ENCODE assay signal across 8 cellular contexts in the genomic region with DNA sequence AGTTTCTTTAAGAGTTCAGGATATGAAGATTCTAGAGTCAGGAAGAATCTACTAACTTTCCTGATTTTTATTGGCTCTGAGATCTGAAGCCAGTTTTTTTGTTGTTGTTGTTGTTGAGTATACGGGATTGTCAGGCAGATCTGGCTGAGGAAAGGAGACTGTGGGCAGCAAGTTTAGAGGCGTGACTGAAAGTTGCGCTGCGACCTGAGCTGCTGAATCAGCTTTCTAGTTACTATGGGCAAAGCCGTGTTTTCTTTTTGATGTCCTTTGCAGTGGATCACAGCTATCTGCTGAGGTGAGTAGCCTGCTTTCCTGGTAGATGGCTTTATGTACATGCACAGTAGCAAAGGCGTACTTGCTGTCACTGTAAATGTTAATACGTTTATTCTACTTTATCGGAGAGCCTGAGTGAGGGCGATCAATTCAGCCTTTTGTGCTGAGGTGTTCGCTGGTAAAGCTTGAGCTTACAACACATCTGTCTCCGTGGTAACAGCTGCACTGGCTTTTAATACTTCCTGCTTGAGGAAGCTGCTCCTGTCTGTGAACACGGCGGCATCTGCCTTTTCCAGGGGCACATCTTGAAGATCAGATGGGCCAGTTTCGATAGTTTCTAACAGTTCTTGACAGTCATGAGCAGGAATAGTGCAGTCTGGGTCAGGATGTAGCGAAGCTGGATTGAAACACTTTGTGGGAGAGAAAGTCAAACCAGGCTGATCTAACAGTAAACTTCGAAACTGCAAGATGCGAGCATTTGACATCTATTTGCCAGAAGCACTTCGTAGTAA.
A peak's percentile ranks its signal among the peaks of the same experiment; 100 is the strongest.
DNase-seq lines count a peak whose midpoint lies in the region; ATAC-seq, FAIRE-seq and TF ChIP-seq lines count a peak whose summit lies in the region.
"Not testable (repeated sequence)": the region's sequence is repeated elsewhere in the genome, so short reads cannot be mapped to it uniquely, and the experiment has no call there.

No MANE protein-coding gene starts in this region.

- peak; percentile 57 to 79 (median 72) for DNase-seq in CD4-positive, alpha-beta memory T cell
- DNase-seq in MM.1S: peak; percentile 91
- peak in 4 of 5 experiments; percentile 12 to 81 (median 12) for DNase-seq in T-helper 2 cell
- peak; percentile 10 for DNase-seq in activated T-cell treated with anti-CD3 and anti-CD28 coated beads, Interleukin-2, amount 50 U/mL, for 4 hours
- DNase-seq in K562 (ENCODE audit: extremely low read depth in 1 of 4, low spot score in 3 of 4); heart right ventricle: not testable (repeated sequence)
- peak; percentile 18 to 32 for DNase-seq in stimulated activated CD4-positive, alpha-beta T cell treated with anti-CD3 and anti-CD28 coated beads, Interleukin-4, amount 100 ng/mL, for 4 hours

- H3K27ac ChIP-seq in CD4-positive, alpha-beta memory T cell (ENCODE audit: low read depth, low read length): peak overlapping the region; percentile 74
- H3K27ac ChIP-seq in MM.1S (ENCODE audit: low read length): peak overlapping the region; percentile 98
- H3K27ac ChIP-seq in K562 (ENCODE audit: extremely low read depth, low read depth, low read length): not testable (repeated sequence)
- H3K27ac ChIP-seq in heart right ventricle: peak overlapping the region in 1 of 10 donors; percentile 36
- H3K27ac ChIP-seq in neural cell (ENCODE audit: low read length): peak overlapping the region; percentile 20

- not testable (repeated sequence) for H3K36me3 ChIP-seq in CD4-positive, alpha-beta memory T cell (ENCODE audit: insufficient read depth, low read length); MM.1S (replicated peaks; ENCODE audit: insufficient read depth, low read length); K562 (ENCODE audit: control insufficient read depth, insufficient read depth, low read length); heart right ventricle; neural cell (ENCODE audit: insufficient read depth, low read length)

- H3K9me2 ChIP-seq in MM.1S (replicated peaks; ENCODE audit: insufficient read depth, low read length); neural cell (ENCODE audit: insufficient read depth, low read length): not testable (repeated sequence)

- not testable (repeated sequence) for H2AFZ ChIP-seq in MM.1S (ENCODE audit: low read length); neural cell (ENCODE audit: low read depth, low read length)
- H2AFZ ChIP-seq in K562 (ENCODE audit: low read depth, low read length): peak overlapping the region; percentile 59; the same call in 1 of the 2 replicates

- 18% methylated on average over 16 of the region's 18 CpGs for WGBS in K562 (ENCODE audit: insufficient coverage, low coverage, missing lambda C conversion rate)
- WGBS in heart right ventricle, 2 donors: 30 to 35% methylated on average over 18 of the region's 18 CpGs

- H3K79me2 ChIP-seq in MM.1S (ENCODE audit: low read length): peaks cover 34% of the 10 kb centered on the region
- H3K79me2 ChIP-seq in K562 (ENCODE audit: control insufficient read depth, insufficient read depth, low read length); neural cell (replicated peaks; ENCODE audit: insufficient read depth, low read length): not testable (repeated sequence)

- peaks cover 23% of the 10 kb centered on the region for H3K4me1 ChIP-seq in CD4-positive, alpha-beta memory T cell (ENCODE audit: insufficient read depth, low read length)
- peaks cover 18% of the 10 kb centered on the region for H3K4me1 ChIP-seq in MM.1S (ENCODE audit: low read length)
- not testable (repeated sequence) for H3K4me1 ChIP-seq in K562 (replicated peaks in 1 of 2; ENCODE audit: control insufficient read depth in 2 of 2, insufficient read depth in 2 of 2, low read length in 2 of 2)
- peaks cover 0 to 13% (median 0%) of the 10 kb centered on the region in 9 donors for H3K4me1 ChIP-seq in heart right ventricle

- H3K36me3 Mint-ChIP-seq in CD4-positive, alpha-beta memory T cell: peaks cover 19 to 24% of the 10 kb centered on the region in 2 donors
- H3K36me3 Mint-ChIP-seq in activated T-cell treated with anti-CD3 and anti-CD28 coated beads, Interleukin-2, amount 50 U/mL, for 4 hours (ENCODE audit: insufficient read depth): not testable (repeated sequence)

- not testable (repeated sequence) for H3K9me3 ChIP-seq in CD4-positive, alpha-beta memory T cell (ENCODE audit: control insufficient read depth in 1 of 2, low read length in 2 of 2); MM.1S (replicated peaks; ENCODE audit: insufficient read depth, low read length); K562 (replicated peaks; ENCODE audit: control insufficient read depth, insufficient read depth, low read depth, low read length); heart right ventricle; neural cell (ENCODE audit: low read length)

- peak overlapping the region; percentile 90 for H3K9ac ChIP-seq in MM.1S (ENCODE audit: low read length)
- not testable (repeated sequence) for H3K9ac ChIP-seq in K562 (ENCODE audit: insufficient read depth in 1 of 2, low read depth in 2 of 2, low read length in 2 of 2); neural cell (ENCODE audit: low read length)

- H3K27me3 Mint-ChIP-seq in CD4-positive, alpha-beta memory T cell; activated T-cell treated with anti-CD3 and anti-CD28 coated beads, Interleukin-2, amount 50 U/mL, for 4 hours (ENCODE audit: low read depth): not testable (repeated sequence)

- BruUV-seq in K562 (replicated peaks; lab: Mats Ljungman, UMichigan): not testable (repeated sequence)

- POLR2A ChIA-PET in CD4-positive, alpha-beta memory T cell (lab: Charles Lee; ENCODE audit: partially characterized antibody): interaction anchor here (0.8 to 2.5 kb wide), 7 partner anchors 33 to 1790 kb away, joined by 3 to 7 read pairs (median 4); a partner anchor contains a TSS
- POLR2A ChIA-PET in K562 (lab: Yijun Ruan, JAX): not testable (repeated sequence)

- H3K9me3 Mint-ChIP-seq in CD4-positive, alpha-beta memory T cell; activated T-cell treated with anti-CD3 and anti-CD28 coated beads, Interleukin-2, amount 50 U/mL, for 4 hours: not testable (repeated sequence)

- H3K4me1 Mint-ChIP-seq in CD4-positive, alpha-beta memory T cell: peaks cover 30 to 54% (median 34%) of the 10 kb centered on the region in 4 donors
- peaks cover 36% of the 10 kb centered on the region for H3K4me1 Mint-ChIP-seq in activated T-cell treated with anti-CD3 and anti-CD28 coated beads, Interleukin-2, amount 50 U/mL, for 4 hours (ENCODE audit: low read depth)

- not testable (repeated sequence) for H3K27me3 ChIP-seq in CD4-positive, alpha-beta memory T cell (ENCODE audit: insufficient read depth, low read length); MM.1S (replicated peaks; ENCODE audit: insufficient read depth, low read length); K562 (ENCODE audit: control insufficient read depth in 2 of 2, insufficient read depth in 2 of 2, low read length in 2 of 2); heart right ventricle; neural cell (ENCODE audit: insufficient read depth, low read depth, low read length)

- TF ChIP-seq EP300 in K562 (IDR thresholded peaks at IDR 0.05; ENCODE audit: low read length); neural cell (conservative IDR thresholded peaks at IDR 0.05; ENCODE audit: poor library complexity, severe bottlenecking): not testable (repeated sequence)

- peak overlapping the region; percentile 76 for H3K4me2 ChIP-seq in MM.1S (ENCODE audit: low read depth, low read length)
- H3K4me2 ChIP-seq in K562 (ENCODE audit: insufficient read depth, low read length); neural cell (ENCODE audit: low read length): not testable (repeated sequence)

- not testable (repeated sequence) for TF ChIP-seq POLR2A in K562 (conservative IDR thresholded peaks at IDR 0.05)

- intact Hi-C loops in CD4-positive, alpha-beta memory T cell (cut with micrococcal nuclease): loop anchor here (2.0 kb wide), 1 partner anchor 70 kb away; no protein-coding TSS in a partner anchor
- intact Hi-C loops in K562 (cut with micrococcal nuclease); heart right ventricle (cut with DNase I): not testable (repeated sequence)

- FAIRE-seq in K562 (lab: Jason Lieb, UNC): not testable (repeated sequence)

- in situ Hi-C loops in K562 (cut with MboI): not testable (repeated sequence)

- not testable (repeated sequence) for ATAC-seq in activated T-cell treated with anti-CD3 and anti-CD28 coated beads, Interleukin-2, amount 50 U/mL, for 4 hours; K562; heart right ventricle

- peak overlapping the region; percentile 52 to 57 for H3K4me3 ChIP-seq in CD4-positive, alpha-beta memory T cell (ENCODE audit: low read length in 2 of 2)
- peak overlapping the region; percentile 59 for H3K4me3 ChIP-seq in MM.1S (ENCODE audit: low read length)
- H3K4me3 ChIP-seq in K562: not testable (repeated sequence)
- H3K4me3 ChIP-seq in heart right ventricle: peak overlapping the region in 8 of 10 donors; percentile 3 to 38 (median 30)
- H3K4me3 ChIP-seq in neural cell (ENCODE audit: low read length): peak overlapping the region; percentile 23

- peak overlapping the region; percentile 96 to 100 (median 99) for H3K27ac Mint-ChIP-seq in CD4-positive, alpha-beta memory T cell

- H4K20me1 ChIP-seq in MM.1S (ENCODE audit: insufficient read depth, low read length); K562 (replicated peaks; ENCODE audit: control insufficient read depth, insufficient read depth, low read length); neural cell (ENCODE audit: insufficient read depth): not testable (repeated sequence)

- H3F3A ChIP-seq in MM.1S (ENCODE audit: insufficient read depth, low read length): peaks cover 28% of the 10 kb centered on the region
- H3F3A ChIP-seq in neural cell (ENCODE audit: insufficient read depth, low read length, poor library complexity, severe bottlenecking): not testable (repeated sequence)

- peak overlapping the region; percentile 91 to 97 (median 95) for H3K4me3 Mint-ChIP-seq in CD4-positive, alpha-beta memory T cell
- peak overlapping the region; percentile 79 for H3K4me3 Mint-ChIP-seq in activated T-cell treated with anti-CD3 and anti-CD28 coated beads, Interleukin-2, amount 50 U/mL, for 4 hours

- not testable (repeated sequence) for TF ChIP-seq CTCF in MM.1S (IDR thresholded peaks at IDR 0.05; ENCODE audit: low read length); K562 (IDR thresholded peaks at IDR 0.05 in 2 of 3, conservative IDR thresholded peaks at IDR 0.05 in 1 of 3; ENCODE audit: insufficient read depth in 2 of 3, low read depth in 1 of 3, low read length in 3 of 3); heart right ventricle (IDR thresholded peaks at IDR 0.05); neural cell (IDR thresholded peaks at IDR 0.05; ENCODE audit: poor library complexity, severe bottlenecking)

- not testable (repeated sequence) for TF ChIP-seq RAD21 in K562 (CRISPR knock-in tag; conservative IDR thresholded peaks at IDR 0.05 in 1 of 2, IDR thresholded peaks at IDR 0.05 in 1 of 2); neural cell (conservative IDR thresholded peaks at IDR 0.05)

- not testable (repeated sequence) for H3K9me1 ChIP-seq in K562 (ENCODE audit: control insufficient read depth, insufficient read depth, low read length)

- CTCF ChIA-PET in CD4-positive, alpha-beta memory T cell (lab: Charles Lee; ENCODE audit: partially characterized antibody): interaction anchor here (1.0 to 3.2 kb wide), 2 partner anchors 25 to 71 kb away, joined by 3 to 20 read pairs; no protein-coding TSS in a partner anchor
- CTCF ChIA-PET in K562 (lab: Yijun Ruan, JAX; ENCODE audit: low intra/inter-chr PET ratio): not testable (repeated sequence)
